Comparison of ENCODE assay signal across 1 cellular context in the genomic region with DNA sequence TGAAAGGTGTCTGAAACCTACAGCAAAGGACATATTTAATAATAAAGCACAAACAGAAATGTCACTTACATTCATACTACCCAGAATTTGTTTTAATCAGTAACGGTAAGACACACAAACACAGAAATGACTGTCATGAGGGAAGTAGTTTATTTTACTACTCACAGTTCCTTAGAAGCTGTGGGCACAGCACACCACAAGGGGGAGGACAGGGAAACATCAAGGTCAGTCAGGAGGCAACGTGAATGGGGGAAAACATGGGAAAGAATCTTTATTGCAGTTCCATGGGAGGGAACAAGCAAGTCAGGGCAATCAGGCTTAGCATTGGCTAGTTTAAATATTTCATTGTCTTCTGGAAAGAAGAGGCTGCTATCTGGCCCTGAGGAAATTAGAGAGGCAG.
A peak's percentile ranks its signal among the peaks of the same experiment; 100 is the strongest.
TF ChIP-seq lines count a peak whose summit lies in the region.

No MANE protein-coding gene starts in this region.

TF ChIP-seq in GM12878, 131 proteins besides CTCF, POLR2A, EP300 and RAD21:
- no peak for TF ChIP-seq MXI1 (IDR thresholded peaks at IDR 0.05; ENCODE audit: low read depth, low read length)
- peak; percentile 54; the same call in 1 of the 2 replicates for TF ChIP-seq SPI1 (IDR thresholded peaks at IDR 0.05; ENCODE audit: borderline replicate concordance, insufficient read depth, low read depth, low read length)
- 0 out of 2 replicates have a peak, but pooled peaks have one; percentile 15 for TF ChIP-seq NFIC (IDR thresholded peaks at IDR 0.05; ENCODE audit: low read depth, low read length)
- peak; percentile 62 for TF ChIP-seq RUNX3 (IDR thresholded peaks at IDR 0.05; ENCODE audit: low read length)
- TF ChIP-seq, protein P1, sequence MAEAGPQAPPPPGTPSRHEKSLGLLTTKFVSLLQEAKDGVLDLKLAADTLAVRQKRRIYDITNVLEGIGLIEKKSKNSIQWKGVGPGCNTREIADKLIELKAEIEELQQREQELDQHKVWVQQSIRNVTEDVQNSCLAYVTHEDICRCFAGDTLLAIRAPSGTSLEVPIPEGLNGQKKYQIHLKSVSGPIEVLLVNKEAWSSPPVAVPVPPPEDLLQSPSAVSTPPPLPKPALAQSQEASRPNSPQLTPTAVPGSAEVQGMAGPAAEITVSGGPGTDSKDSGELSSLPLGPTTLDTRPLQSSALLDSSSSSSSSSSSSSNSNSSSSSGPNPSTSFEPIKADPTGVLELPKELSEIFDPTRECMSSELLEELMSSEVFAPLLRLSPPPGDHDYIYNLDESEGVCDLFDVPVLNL (IDR thresholded peaks at IDR 0.05; ENCODE audit: low read depth, low read length): no peak
- 0 out of 2 replicates have a peak, but pooled peaks have one; percentile 27 for TF ChIP-seq BCL11A (IDR thresholded peaks at IDR 0.05; ENCODE audit: low read depth, low read length)
- TF ChIP-seq TBL1XR1 (IDR thresholded peaks at IDR 0.05; ENCODE audit: low read depth, low read length): no peak
- TF ChIP-seq MTA2 (IDR thresholded peaks at IDR 0.05; ENCODE audit: low read depth): 0 out of 2 replicates have a peak, but pooled peaks have one; percentile 33
